Comparison of ENCODE assay signal across 11 cellular contexts in the genomic region with DNA sequence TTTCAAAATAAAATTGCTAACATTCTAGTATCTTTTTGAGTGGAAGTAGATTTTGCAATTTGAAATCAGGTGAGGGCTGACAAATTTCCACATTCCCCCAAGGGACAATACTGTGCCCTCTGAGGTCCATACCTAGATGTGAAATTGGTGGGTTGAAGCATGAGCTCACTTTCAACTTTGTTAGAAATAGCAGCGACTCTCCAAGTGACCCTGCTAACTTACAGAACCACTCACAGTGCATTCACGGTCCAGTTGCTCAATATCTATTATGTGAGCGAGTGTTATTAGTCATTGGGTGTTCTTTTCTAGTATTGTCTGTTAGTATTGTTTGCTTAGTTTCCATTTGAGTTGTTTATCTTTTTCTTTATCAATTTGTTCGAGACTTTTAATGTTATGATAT. TPM values are rescaled to one million over a fixed set of nuclear protein-coding genes. Genes with fewer than 3 reads are reported as not detected.
DNase-seq lines count a peak whose midpoint lies in the region; ATAC-seq, FAIRE-seq and TF ChIP-seq lines count a peak whose summit lies in the region.
"Had no signal": no experiment of that assay in that cellular context is flagged by ENCODE, and none has a peak within 500 bp of the region (broad histone marks: within the 10 kb centered on the region; RNA-seq: fewer than 3 reads in every experiment).

No MANE protein-coding gene starts in this region.

- ATAC-seq in GM19397 (IDR thresholded peaks at IDR 0.05; ENCODE audit: unreplicated experiment), result peak; percentile 88
- ATAC-seq in HG02938 (IDR thresholded peaks at IDR 0.05; ENCODE audit: unreplicated experiment), result peak; percentile 82
- no peak for ATAC-seq in heart right ventricle
- no peak for ATAC-seq in T-cell (replicated peaks in 1 of 4)

- peaks cover 0 to 23% (median 12%) of the 10 kb centered on the region in 7 donors for H3K27me3 ChIP-seq in heart right ventricle
- H3K27me3 ChIP-seq in right atrium auricular region, result no peaks in the 10 kb centered on the region

- H3K4me1 ChIP-seq in heart right ventricle, result no peaks in the 10 kb centered on the region
- no peaks in the 10 kb centered on the region for H3K4me1 ChIP-seq in right atrium auricular region
- H3K4me1 ChIP-seq: SJSA1 had no signal

- intact Hi-C loops in heart right ventricle (cut with DNase I), result no loop called here

- H3K4me1 Mint-ChIP-seq in T-cell, result no peaks in the 10 kb centered on the region
- H3K4me1 Mint-ChIP-seq: central memory CD8-positive, alpha-beta T cell had no signal

- H3K36me3 ChIP-seq in heart right ventricle (no peaks in the 10 kb centered on the region), right atrium auricular region (no peaks in the 10 kb centered on the region)
- H3K36me3 ChIP-seq: SJSA1 had no signal

- CTCF ChIA-PET in T-cell (lab: Charles Lee), result interaction anchor here in 1 of 2 donors (0.6 kb wide), 2 partner anchors 9 to 17 kb away, joined by 3 read pairs; no protein-coding TSS in a partner anchor

- H3K27me3 Mint-ChIP-seq in T-cell, result peaks cover 3 to 4% of the 10 kb centered on the region in 2 donors

- POLR2A ChIA-PET in T-cell (lab: Charles Lee), result interaction anchor here in 1 of 2 donors (0.6 to 0.7 kb wide), 2 partner anchors 43 to 176 kb away, joined by 3 to 7 read pairs; no protein-coding TSS in a partner anchor

- H3K27ac ChIP-seq in heart right ventricle (no peak overlapping the region), right atrium auricular region (no peak overlapping the region)
- H3K27ac ChIP-seq: SJSA1 had no signal

- 78% methylated on average over 4 of the region's 4 CpGs for WGBS in heart right ventricle, 2 donors

- no peak overlapping the region for H3K4me3 Mint-ChIP-seq in T-cell
- H3K4me3 Mint-ChIP-seq: central memory CD8-positive, alpha-beta T cell had no signal

- H3K27ac Mint-ChIP-seq in T-cell, result no peak overlapping the region

- FAIRE-seq in RCC 7860 (lab: Jason Lieb, UNC), result peak; percentile 70

- peak; percentile 69 for DNase-seq in ELR (ENCODE audit: low read depth)
- DNase-seq in RCC 7860 (ENCODE audit: low spot score), result peak; percentile 18
- no peak for DNase-seq in heart right ventricle
- no peak for DNase-seq in T-cell
- no peak for DNase-seq in CD1c-positive myeloid dendritic cell (ENCODE audit: extremely low spot score)
- DNase-seq in right atrium auricular region (ENCODE audit: low spot score), result no peak
- DNase-seq: activated CD8-positive, alpha-beta memory T cell treated with anti-CD3 and anti-CD28 coated beads for 24 hours had no signal

- peaks cover 7 to 11% (median 8%) of the 10 kb centered on the region in 3 donors for H3K9me3 Mint-ChIP-seq in T-cell

- H3K9me3 ChIP-seq in heart right ventricle, result peaks cover 0 to 9% (median 0%) of the 10 kb centered on the region in 11 donors
- no peaks in the 10 kb centered on the region for H3K9me3 ChIP-seq in right atrium auricular region
- H3K9me3 ChIP-seq: SJSA1 had no signal

- H3K36me3 Mint-ChIP-seq in T-cell, result no peaks in the 10 kb centered on the region

- H3K4me3 ChIP-seq in heart right ventricle (no peak overlapping the region), right atrium auricular region (no peak overlapping the region)
- H3K4me3 ChIP-seq: SJSA1 had no signal

- TF ChIP-seq CTCF in heart right ventricle (IDR thresholded peaks at IDR 0.05), result no peak
- TF ChIP-seq CTCF in right atrium auricular region (IDR thresholded peaks at IDR 0.05), result no peak

RNA-seq across cellular contexts. Expression of a gene that starts 53.6 kb away (rescaled TPM):
- total RNA-seq in heart right ventricle (not detected), T-cell (not detected), right atrium auricular region (not detected)
- not detected for polyA plus RNA-seq in heart right ventricle
- total RNA-seq: SJSA1 had no signal

Comparison
In these comparisons a context has a peak if more than half of its experiments do, and no peak if none do; other contexts are left out.
1. DNase-seq: peak in ELR (single experiment) and RCC 7860 (single experiment); none in heart right ventricle (0 of 2), T-cell (0 of 34), CD1c-positive myeloid dendritic cell (single experiment) and right atrium auricular region (single experiment).
2. ATAC-seq: peak in GM19397 (single experiment) and HG02938 (single experiment); none in heart right ventricle (0 of 8) and T-cell (0 of 4).